ENCODE assay signal across 28 cellular contexts in the genomic region with DNA sequence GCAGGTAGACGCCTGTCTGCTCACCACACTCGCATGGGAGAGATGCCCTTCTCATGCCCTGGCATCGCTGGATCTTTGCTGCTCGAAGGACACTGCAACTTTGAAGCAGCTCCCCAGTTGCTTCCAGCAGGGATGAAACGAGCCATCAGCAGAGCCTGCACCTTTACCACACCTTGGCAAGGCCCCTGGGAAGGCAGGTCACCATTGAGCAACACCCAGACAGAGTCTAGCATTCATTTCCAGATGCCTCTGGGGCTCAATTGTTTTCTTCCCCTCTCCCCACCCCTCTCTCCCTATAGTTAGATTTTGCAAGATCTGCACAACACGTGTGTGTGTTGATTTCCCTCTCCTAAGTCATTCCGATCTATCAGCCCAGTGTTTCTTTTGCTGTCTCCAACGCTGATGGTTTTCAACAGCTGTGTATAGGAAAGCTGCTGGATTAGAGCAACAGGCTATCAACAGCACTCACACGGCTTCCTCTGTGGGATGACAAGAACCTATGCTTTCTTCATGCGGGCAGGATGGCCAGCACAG. TPM values are rescaled to one million over a fixed set of nuclear protein-coding genes. Genes with fewer than 3 reads are reported as not detected.
DNase-seq lines count a peak whose midpoint lies in the region; ATAC-seq, FAIRE-seq and TF ChIP-seq lines count a peak whose summit lies in the region.
"Had no signal": no experiment of that assay in that cellular context is flagged by ENCODE, and none has a peak within 500 bp of the region (broad histone marks: within the 10 kb centered on the region; RNA-seq: fewer than 3 reads in every experiment).

No MANE protein-coding gene starts in this region.

- no peak overlapping the region for H2AFZ ChIP-seq in PC-9
- H2AFZ ChIP-seq in mammary epithelial cell (ENCODE audit: low read depth, low read length) = peak overlapping the region; percentile 37
- no peak overlapping the region for H2AFZ ChIP-seq in HepG2 (ENCODE audit: low read length)
- H2AFZ ChIP-seq: neural progenitor cell had no signal

- WGBS in mammary epithelial cell (ENCODE audit: low coverage, missing lambda C conversion rate) = 12% methylated on average over 10 of the region's 10 CpGs
- 15% methylated on average over 9 of the region's 10 CpGs for WGBS in HepG2 (ENCODE audit: low lambda C conversion rate)
- 63 to 77% (median 66%) methylated on average over 10 of the region's 10 CpGs for WGBS in spleen, 5 donors

- no peaks in the 10 kb centered on the region for H3K79me2 ChIP-seq in PC-9 (ENCODE audit: low read depth)
- H3K79me2 ChIP-seq in mammary epithelial cell (ENCODE audit: insufficient read depth, low read length) = no peaks in the 10 kb centered on the region
- H3K79me2 ChIP-seq in HepG2 (ENCODE audit: insufficient read depth, low read length) = no peaks in the 10 kb centered on the region

- H3K27me3 ChIP-seq in PC-9 (ENCODE audit: insufficient read depth, low read depth) = no peaks in the 10 kb centered on the region
- no peaks in the 10 kb centered on the region for H3K27me3 ChIP-seq in mammary epithelial cell (ENCODE audit: insufficient read depth, low read length)
- peaks cover 37 to 92% of the 10 kb centered on the region in 2 experiments for H3K27me3 ChIP-seq in HepG2 (ENCODE audit: control insufficient read depth in 1 of 2, insufficient read depth in 2 of 2, low read length in 2 of 2)
- peaks cover 0 to 7% (median 0%) of the 10 kb centered on the region in 7 donors for H3K27me3 ChIP-seq in spleen (replicated peaks in 1 of 7)
- H3K27me3 ChIP-seq: adrenal gland, right lobe of liver had no signal

- no peak for TF ChIP-seq CTCF in PC-9 (conservative IDR thresholded peaks at IDR 0.05)
- TF ChIP-seq CTCF in mammary epithelial cell (conservative IDR thresholded peaks at IDR 0.05 in 1 of 2, IDR thresholded peaks at IDR 0.05 in 1 of 2; ENCODE audit: extremely low read depth in 1 of 2, insufficient read depth in 1 of 2, low read depth in 1 of 2, low read length in 2 of 2) = no peak
- no peak for TF ChIP-seq CTCF in HepG2 (CRISPR knock-in tag; IDR thresholded peaks at IDR 0.05)
- TF ChIP-seq CTCF in spleen (IDR thresholded peaks at IDR 0.05 in 8 of 11, conservative IDR thresholded peaks at IDR 0.05 in 3 of 11) = no peak

- H3K4me1 ChIP-seq in PC-9 (replicated peaks; ENCODE audit: insufficient read depth) (peaks cover 47% of the 10 kb centered on the region), mammary epithelial cell (ENCODE audit: insufficient read depth, low read length) (peaks cover 19% of the 10 kb centered on the region), HepG2 (ENCODE audit: insufficient read depth, low read length) (peaks cover 12% of the 10 kb centered on the region; the same call in 1 of the 2 replicates), spleen (peaks cover 0 to 25% (median 8%) of the 10 kb centered on the region in 6 donors)
- H3K4me1 ChIP-seq: neural progenitor cell had no signal

- TF ChIP-seq RAD21 in HepG2 (CRISPR knock-in tag; IDR thresholded peaks at IDR 0.05) = no peak

- BruUV-seq in PC-9 (replicated peaks; lab: Mats Ljungman, UMichigan) (no TSS peak), mammary epithelial cell (replicated peaks; lab: Mats Ljungman, UMichigan) (no TSS peak), HepG2 (replicated peaks; lab: Mats Ljungman, UMichigan) (no TSS peak)

- CTCF ChIA-PET in PC-9 (lab: Charles Lee) = interaction anchor here (0.6 to 1.4 kb wide), 5 partner anchors 115 to 1206 kb away, joined by 3 to 7 read pairs (median 3); no protein-coding TSS in a partner anchor
- CTCF ChIA-PET in mammary epithelial cell (lab: Charles Lee; ENCODE audit: low non-redundant PET) = interaction anchor here (0.7 kb wide), 1 partner anchor 299 kb away, joined by 12 read pairs; no protein-coding TSS in a partner anchor
- CTCF ChIA-PET in HepG2 (lab: Yijun Ruan, JAX; ENCODE audit: low intra/inter-chr PET ratio, low total read pairs) = no interaction called here

- H3K4me2 ChIP-seq in PC-9 (peak overlapping the region; percentile 53), mammary epithelial cell (ENCODE audit: insufficient read depth, low read depth, low read length) (peak overlapping the region; percentile 26), HepG2 (ENCODE audit: low read depth, low read length) (no peak overlapping the region)
- H3K4me2 ChIP-seq: neural progenitor cell had no signal

- intact Hi-C loops in PC-9 (cut with micrococcal nuclease; ENCODE audit: unreplicated experiment) = no loop called here
- intact Hi-C loops in mammary epithelial cell (cut with micrococcal nuclease) = no loop called here
- intact Hi-C loops in HepG2 (cut with micrococcal nuclease; ENCODE audit: unreplicated experiment) = no loop called here
- intact Hi-C loops in spleen (cut with DNase I; ENCODE audit: low total_unique reads) = no loop called here

- H3K36me3 ChIP-seq in PC-9 (ENCODE audit: low read depth) (no peaks in the 10 kb centered on the region), mammary epithelial cell (ENCODE audit: insufficient read depth, low read length) (no peaks in the 10 kb centered on the region), HepG2 (replicated peaks in 1 of 2; ENCODE audit: control insufficient read depth in 1 of 2, insufficient read depth in 2 of 2, low read length in 2 of 2) (no peaks in the 10 kb centered on the region), spleen (no peaks in the 10 kb centered on the region)
- H3K36me3 ChIP-seq: adrenal gland, neural progenitor cell, right lobe of liver had no signal

- DNase-seq in PC-9 (peak; percentile 52 to 90), mammary epithelial cell (peak; percentile 77), HepG2 (ENCODE audit: low spot score) (no peak), spleen (peak; percentile 12), SKM-1 (lab: John Stamatoyannopoulos, UW; ENCODE audit: unreplicated experiment) (no peak), LoVo (ENCODE audit: low spot score) (no peak)
- DNase-seq: activated CD8-positive, alpha-beta T cell treated with anti-CD3 and anti-CD28 coated beads for 36 hours; activated naive CD4-positive, alpha-beta T cell treated with anti-CD3 and anti-CD28 coated beads, Interleukin-2, amount 10 ng/mL, durations not matched to agents 7 days and 5 days; adrenal gland; C1 segment of cervical spinal cord; COR-L47; DMS79; immature natural killer cell; mesendoderm; NCI-H1048; NCI-H1694 treated with DMSO at 0.1 percent for 48 hours; NCI-H2171; NCI-H510A treated with DMSO at 0.1 percent for 48 hours; Right ventricle myocardium superior; stimulated activated CD4-positive, alpha-beta T cell treated with anti-CD3 and anti-CD28 coated beads, Interleukin-4, amount 100 ng/mL, for 4 hours; trophoblast cell had no signal

- POLR2A ChIA-PET in PC-9 (lab: Charles Lee; ENCODE audit: unreplicated experiment) (no interaction called here), HepG2 (lab: Yijun Ruan, JAX) (no interaction called here)

- H3K9me3 ChIP-seq in PC-9 (ENCODE audit: insufficient read depth, low read depth) (no peaks in the 10 kb centered on the region), mammary epithelial cell (replicated peaks; ENCODE audit: insufficient read depth, low read length) (no peaks in the 10 kb centered on the region), HepG2 (ENCODE audit: low read length) (no peaks in the 10 kb centered on the region), spleen (no peaks in the 10 kb centered on the region)
- H3K9me3 ChIP-seq: adrenal gland, right lobe of liver had no signal

- no peaks in the 10 kb centered on the region for H4K20me1 ChIP-seq in PC-9 (ENCODE audit: insufficient read depth)
- no peaks in the 10 kb centered on the region for H4K20me1 ChIP-seq in mammary epithelial cell (ENCODE audit: insufficient read depth, low read length)
- H4K20me1 ChIP-seq in HepG2 (ENCODE audit: insufficient read depth, low read length) = no peaks in the 10 kb centered on the region

- peaks cover 20% of the 10 kb centered on the region for H3F3A ChIP-seq in PC-9 (ENCODE audit: insufficient read depth, low read depth)

- peak overlapping the region; percentile 17; the same call in 1 of the 2 replicates for H3K27ac ChIP-seq in PC-9
- H3K27ac ChIP-seq in mammary epithelial cell (ENCODE audit: insufficient read depth, low read depth, low read length) = no peak overlapping the region
- H3K27ac ChIP-seq in HepG2 (ENCODE audit: extremely low read length, insufficient read depth, low read length) = no peak overlapping the region
- H3K27ac ChIP-seq in spleen = peak overlapping the region in 2 of 8 donors; percentile 15 to 19
- H3K27ac ChIP-seq: adrenal gland, neural progenitor cell, right lobe of liver had no signal

- H3K9me2 ChIP-seq in PC-9 (ENCODE audit: insufficient read depth) = no peaks in the 10 kb centered on the region

- TF ChIP-seq POLR2A in HepG2 (IDR thresholded peaks at IDR 0.05; ENCODE audit: insufficient read depth in 1 of 2, low read depth in 2 of 2, low read length in 2 of 2) (no peak), spleen (IDR thresholded peaks at IDR 0.05) (no peak)

- dilution Hi-C loops in mammary epithelial cell (cut with HindIII; ENCODE audit: low sequenced_read_pairs) = no loop called here

- ATAC-seq in HepG2 (no peak; the same call in 2 of the 3 replicates), HG02610 (IDR thresholded peaks at IDR 0.05; ENCODE audit: unreplicated experiment) (no peak)
- ATAC-seq: activated CD8-positive, alpha-beta T cell treated with anti-CD3 and anti-CD28 coated beads for 36 hours; left lobe of liver; right lobe of liver had no signal

- TF ChIP-seq EP300 in HepG2 (IDR thresholded peaks at IDR 0.05; ENCODE audit: low read depth in 2 of 2, low read length in 2 of 2) = no peak
- TF ChIP-seq EP300 in HepG2 (CRISPR knock-in tag; IDR thresholded peaks at IDR 0.05; ENCODE audit: borderline replicate concordance) = no peak

- in situ Hi-C loops in mammary epithelial cell (cut with MboI; ENCODE audit: low sequenced_read_pairs in 2 of 2) = no loop called here
- in situ Hi-C loops in HepG2 (cut with HindIII; ENCODE audit: extremely low pct_ligation_motif_present, low pct_unique_long_range_greater_than_20kb) = no loop called here

- H3K9ac ChIP-seq in mammary epithelial cell (ENCODE audit: insufficient read depth, low read length) (no peak overlapping the region), HepG2 (ENCODE audit: insufficient read depth, low read depth, low read length) (no peak overlapping the region)
- H3K9ac ChIP-seq: neural progenitor cell had no signal

- no peak for FAIRE-seq in HepG2 (lab: Jason Lieb, UNC)
- FAIRE-seq: endothelial cell of umbilical vein, G401.6, H54 had no signal

- no peak overlapping the region for H3K4me3 ChIP-seq in PC-9
- no peak overlapping the region for H3K4me3 ChIP-seq in mammary epithelial cell (replicated peaks in 1 of 3; ENCODE audit: insufficient read depth in 1 of 3, low read depth in 2 of 3, low read length in 3 of 3)
- H3K4me3 ChIP-seq in HepG2 (replicated peaks in 1 of 3; ENCODE audit: insufficient read depth in 1 of 3, low read depth in 2 of 3, low read length in 3 of 3) = no peak overlapping the region
- H3K4me3 ChIP-seq in spleen = no peak overlapping the region
- H3K4me3 ChIP-seq: adrenal gland, neural progenitor cell, right lobe of liver had no signal

RNA-seq across cellular contexts. Expression of a gene that starts 25.6 kb away (rescaled TPM):
- total RNA-seq in PC-9 (2021) (50.0 and 57.5 TPM in 2 replicates), mammary epithelial cell (under 1 TPM in 1 of 2 donors, not detected in 1; 0.67 TPM), HepG2 (2016; rRNA removed; fragmentation: Illumina TruSeq; extraction: Trizol) (0.17 and 0.20 TPM in 2 replicates), spleen (1 to 10 TPM in 2 of 7 donors, under 1 TPM in 5; 0.29 to 1.4 (median 0.68) TPM)
- polyA plus RNA-seq in mammary epithelial cell (0.02 TPM), HepG2 (2011; rRNA removed) (1.7 and 2.4 TPM in 2 replicates), spleen (1 to 10 TPM in 1 of 3 donors, under 1 TPM in 2; 0.26 to 1.5 (median 0.58) TPM)
- not detected for polyA minus RNA-seq in mammary epithelial cell
- total RNA-seq in HepG2 (2016; cell fraction: cytosol; rRNA removed; fragmentation: Illumina TruSeq; extraction: Trizol; ENCODE audit: low read depth) = not detected in 2 replicates
- total RNA-seq in HepG2 (2016; cell fraction: insoluble cytoplasmic fraction; rRNA removed; fragmentation: Illumina TruSeq; extraction: Trizol) = 0.09 and 0.19 TPM in 2 replicates
- total RNA-seq in HepG2 (2016; cell fraction: membrane; rRNA removed; fragmentation: Illumina TruSeq; extraction: Trizol) = 0.09 and 0.10 TPM in 2 replicates
- total RNA-seq in HepG2 (2016; cell fraction: nucleus; rRNA removed; fragmentation: Illumina TruSeq; extraction: Trizol) = 0.40 and 0.47 TPM in 2 replicates
- 2.2 and 2.3 TPM in 2 replicates for polyA plus RNA-seq in HepG2 (2011; cell fraction: cytosol; rRNA removed)
- 2.0 and 2.4 TPM in 2 replicates for polyA plus RNA-seq in HepG2 (2011; cell fraction: nucleus; rRNA removed)
- 0.34 and 0.88 TPM in 2 replicates for polyA plus RNA-seq in HepG2 (2012)
- polyA plus RNA-seq in HepG2 (2016; cell fraction: cytosol; fragmentation: Illumina TruSeq; extraction: Trizol; ENCODE audit: low read depth) = 0.05 TPM in 1 of 2 replicates, not detected in the other
- 0.10 and 0.17 TPM in 2 replicates for polyA plus RNA-seq in HepG2 (2016; cell fraction: insoluble cytoplasmic fraction; fragmentation: Illumina TruSeq; extraction: Trizol; ENCODE audit: low read depth)
- polyA plus RNA-seq in HepG2 (2016; cell fraction: membrane; fragmentation: Illumina TruSeq; extraction: Trizol; ENCODE audit: low read depth) = 0.06 TPM in 2 replicates
- 0.37 and 0.68 TPM in 2 replicates for polyA plus RNA-seq in HepG2 (2016; cell fraction: nucleus; fragmentation: Illumina TruSeq; extraction: Trizol; ENCODE audit: insufficient read depth, low read depth)
- 4.0 TPM in 1 of 2 replicates, not detected in the other for polyA minus RNA-seq in HepG2 (2011; rRNA and poly(A)+ RNA removed; ENCODE audit: low replicate concordance)
- polyA minus RNA-seq in HepG2 (2011; cell fraction: cytosol; rRNA and poly(A)+ RNA removed) = 2.7 TPM in 2 replicates
- 0.90 and 1.1 TPM in 2 replicates for polyA minus RNA-seq in HepG2 (2011; cell fraction: nucleus; rRNA and poly(A)+ RNA removed)
- total RNA-seq: activated CD8-positive, alpha-beta T cell treated with anti-CD3 and anti-CD28 coated beads for 36 hours had no signal
- polyA plus RNA-seq: immature natural killer cell had no signal

Comparison
In these comparisons a context has a peak if more than half of its experiments do, and no peak if none do; other contexts are left out.
1. DNase-seq: peak in PC-9 (2 of 2), mammary epithelial cell (single experiment) and spleen (single experiment); none in HepG2 (single experiment), SKM-1 (single experiment) and LoVo (single experiment).
2. RNA of a gene that starts 25.6 kb away (total RNA-seq): 50.0 to 57.5 TPM in PC-9; 0.29 to 1.4 TPM in spleen, 0.67 TPM in mammary epithelial cell and 0.09 to 0.47 TPM in HepG2; every median in the first group is over 10 times any median in the second.